19 cellular contexts compared by ENCODE assay signal in the genomic region with DNA sequence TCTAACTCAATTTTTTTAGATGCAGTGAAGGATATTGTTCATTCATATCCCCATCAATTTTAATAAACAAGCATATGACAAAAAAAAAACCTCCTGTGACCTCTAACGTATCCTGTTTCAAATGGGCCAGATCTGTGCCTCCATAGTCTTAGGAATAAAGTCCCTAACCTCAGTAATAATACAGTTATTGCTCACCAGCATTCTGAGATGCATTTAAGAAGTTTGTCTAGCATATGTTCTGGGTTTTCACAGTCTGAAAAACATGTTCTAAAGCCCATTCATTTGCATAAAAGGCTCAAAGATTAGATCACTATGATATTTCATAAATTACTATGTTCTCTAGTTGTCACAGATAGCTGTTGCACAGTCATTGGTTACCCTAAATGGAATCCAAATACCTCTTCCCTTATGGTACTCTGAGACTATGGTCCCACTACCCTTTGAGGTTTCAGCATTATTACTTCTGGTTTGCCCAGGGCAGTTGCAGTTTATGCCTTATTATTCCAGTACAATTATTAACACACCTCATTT.
"Had no signal": no experiment of that assay in that cellular context is flagged by ENCODE, and none has a peak within 500 bp of the region (broad histone marks: within the 10 kb centered on the region; RNA-seq: fewer than 3 reads in every experiment).

No MANE protein-coding gene starts in this region.

- H3K9me3 ChIP-seq: ascending aorta, heart right ventricle, pancreas, psoas muscle, right atrium auricular region, tibial artery had no signal

- H3K4me1 ChIP-seq: ascending aorta, heart right ventricle, pancreas, psoas muscle, right atrium auricular region, tibial artery had no signal

- H3K27me3 ChIP-seq: ascending aorta, brain microvascular endothelial cell, heart right ventricle, pancreas, right atrium auricular region, tibial artery had no signal

- ATAC-seq: activated naive CD4-positive, alpha-beta T cell treated with anti-CD3 and anti-CD28 coated beads, Interleukin-2, amount 50 U/mL, for 72 hours; activated T-helper 17 cell treated with anti-CD3 and anti-CD28 coated beads, Interleukin-2, amount 50 U/mL, for 72 hours; heart right ventricle; left colon; pancreas; psoas muscle had no signal

- DNase-seq: activated CD4-positive, alpha-beta T cell treated with anti-CD3 and anti-CD28 coated beads for 1 hour; activated CD4-positive, alpha-beta T cell treated with anti-CD3 and anti-CD28 coated beads, Interleukin-2, amount 50 U/mL, for 1 hour; activated T-cell treated with anti-CD3 and anti-CD28 coated beads, Interleukin-2, amount 50 U/mL, for 24 hours; brain microvascular endothelial cell; caudate nucleus; effector CD4-positive, alpha-beta T cell; heart right ventricle; islet precursor cell; left colon; mesenchymal stem cell; pancreas; psoas muscle; stimulated activated CD4-positive, alpha-beta T cell treated with anti-CD3 and anti-CD28 coated beads, Interleukin-4, amount 100 ng/mL, for 4 hours; substantia nigra; tibial artery had no signal

- H3K36me3 ChIP-seq: ascending aorta, brain microvascular endothelial cell, heart right ventricle, pancreas, right atrium auricular region, tibial artery had no signal

- H3K4me3 ChIP-seq: ascending aorta, heart right ventricle, pancreas, psoas muscle, right atrium auricular region, tibial artery had no signal

- H3K27ac ChIP-seq: ascending aorta, brain microvascular endothelial cell, heart right ventricle, pancreas, psoas muscle, right atrium auricular region, tibial artery had no signal
